Comparison of ENCODE assay signal across 1 cellular context in the genomic region with DNA sequence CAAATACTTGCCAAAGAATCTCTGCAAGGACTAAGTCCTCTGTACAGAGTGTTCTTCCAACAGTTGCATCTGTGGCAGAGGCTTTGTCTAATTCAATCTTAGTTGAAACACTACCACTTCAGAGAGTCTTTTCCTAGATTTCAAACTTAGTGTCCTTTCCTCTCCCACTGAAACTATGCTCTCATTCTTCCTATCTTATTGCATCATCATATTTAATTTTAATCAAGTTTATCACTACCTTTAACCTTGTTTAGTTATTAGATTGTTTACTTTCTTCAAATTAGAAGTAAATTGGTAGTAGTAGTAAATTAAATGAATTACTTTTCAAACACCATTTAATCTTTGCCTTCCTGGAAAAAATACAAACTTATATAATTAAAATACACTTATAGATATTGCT.
TF ChIP-seq lines count a peak whose summit lies in the region.

No MANE protein-coding gene starts in this region.

TF ChIP-seq in HepG2, 621 proteins besides CTCF, POLR2A, EP300 and RAD21 (continued from another document):
- no peak for TF ChIP-seq TIGD3 (CRISPR knock-in tag; IDR thresholded peaks at IDR 0.05; ENCODE audit: borderline replicate concordance)
- peak; percentile 4; the same call in 1 of the 2 replicates for TF ChIP-seq CEBPB (IDR thresholded peaks at IDR 0.05; ENCODE audit: borderline replicate concordance, low read depth, low read length)
- TF ChIP-seq ATF7 (IDR thresholded peaks at IDR 0.05): peak; percentile 71
- TF ChIP-seq ATF7 (CRISPR knock-in tag; IDR thresholded peaks at IDR 0.05): no peak
- no peak for TF ChIP-seq ZNF12 (CRISPR knock-in tag; IDR thresholded peaks at IDR 0.05)
- no peak for TF ChIP-seq SNAPC2 (CRISPR knock-in tag; IDR thresholded peaks at IDR 0.05)
- no peak for TF ChIP-seq SP1 (IDR thresholded peaks at IDR 0.05)
- no peak for TF ChIP-seq SP1 (CRISPR knock-in tag; IDR thresholded peaks at IDR 0.05)
- no peak for TF ChIP-seq TCF7L2 (IDR thresholded peaks at IDR 0.05; ENCODE audit: low read depth, low read length)
- TF ChIP-seq ZNF3 (CRISPR knock-in tag; IDR thresholded peaks at IDR 0.05): no peak
TF ChIP-seq in HepG2: peak in this region for 2.
